Comparison of ENCODE assay signal across 1 cellular context in genomic region chr3:141326626-141327025, GRCh38.
TF ChIP-seq lines count a peak whose summit lies in the region.

No MANE protein-coding gene starts in this region.

TF ChIP-seq in K562, 482 proteins besides CTCF, POLR2A, EP300 and RAD21:
- TF ChIP-seq NR3C1 (CRISPR knock-in tag; IDR thresholded peaks at IDR 0.05) = no peak
- no peak for TF ChIP-seq SETDB1 (IDR thresholded peaks at IDR 0.05; ENCODE audit: low read length)
- TF ChIP-seq ZNF282 (CRISPR knock-in tag; IDR thresholded peaks at IDR 0.05) = no peak
